In the genomic region with DNA sequence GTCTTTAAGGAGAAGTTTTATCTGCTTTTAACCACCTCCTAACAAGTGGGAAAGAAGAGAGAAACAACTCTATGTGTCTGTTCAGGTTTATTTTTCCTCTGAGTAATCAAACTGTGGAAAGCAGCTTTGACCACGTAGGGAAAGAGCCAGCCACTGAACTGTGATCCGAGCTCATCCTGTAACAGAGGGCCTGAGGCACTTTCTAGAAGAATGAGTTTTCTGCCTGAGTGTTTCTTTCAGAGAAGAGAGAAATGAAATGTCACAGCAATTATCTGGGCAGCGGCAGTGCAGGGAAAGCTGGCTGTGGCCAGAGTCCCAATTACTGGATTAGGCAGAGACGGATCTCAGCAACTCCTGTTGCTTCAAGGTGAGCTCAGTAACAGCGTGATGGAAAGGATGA, we compare ENCODE assay signal across 3 cellular contexts.
TF ChIP-seq lines count a peak whose summit lies in the region.

No MANE protein-coding gene starts in this region.

TF ChIP-seq in SK-N-SH, 30 proteins besides CTCF, POLR2A, EP300 and RAD21 (continued from another document):
- TF ChIP-seq NRF1 (IDR thresholded peaks at IDR 0.05; ENCODE audit: low read depth, low read length): no peak
- TF ChIP-seq, protein P1, sequence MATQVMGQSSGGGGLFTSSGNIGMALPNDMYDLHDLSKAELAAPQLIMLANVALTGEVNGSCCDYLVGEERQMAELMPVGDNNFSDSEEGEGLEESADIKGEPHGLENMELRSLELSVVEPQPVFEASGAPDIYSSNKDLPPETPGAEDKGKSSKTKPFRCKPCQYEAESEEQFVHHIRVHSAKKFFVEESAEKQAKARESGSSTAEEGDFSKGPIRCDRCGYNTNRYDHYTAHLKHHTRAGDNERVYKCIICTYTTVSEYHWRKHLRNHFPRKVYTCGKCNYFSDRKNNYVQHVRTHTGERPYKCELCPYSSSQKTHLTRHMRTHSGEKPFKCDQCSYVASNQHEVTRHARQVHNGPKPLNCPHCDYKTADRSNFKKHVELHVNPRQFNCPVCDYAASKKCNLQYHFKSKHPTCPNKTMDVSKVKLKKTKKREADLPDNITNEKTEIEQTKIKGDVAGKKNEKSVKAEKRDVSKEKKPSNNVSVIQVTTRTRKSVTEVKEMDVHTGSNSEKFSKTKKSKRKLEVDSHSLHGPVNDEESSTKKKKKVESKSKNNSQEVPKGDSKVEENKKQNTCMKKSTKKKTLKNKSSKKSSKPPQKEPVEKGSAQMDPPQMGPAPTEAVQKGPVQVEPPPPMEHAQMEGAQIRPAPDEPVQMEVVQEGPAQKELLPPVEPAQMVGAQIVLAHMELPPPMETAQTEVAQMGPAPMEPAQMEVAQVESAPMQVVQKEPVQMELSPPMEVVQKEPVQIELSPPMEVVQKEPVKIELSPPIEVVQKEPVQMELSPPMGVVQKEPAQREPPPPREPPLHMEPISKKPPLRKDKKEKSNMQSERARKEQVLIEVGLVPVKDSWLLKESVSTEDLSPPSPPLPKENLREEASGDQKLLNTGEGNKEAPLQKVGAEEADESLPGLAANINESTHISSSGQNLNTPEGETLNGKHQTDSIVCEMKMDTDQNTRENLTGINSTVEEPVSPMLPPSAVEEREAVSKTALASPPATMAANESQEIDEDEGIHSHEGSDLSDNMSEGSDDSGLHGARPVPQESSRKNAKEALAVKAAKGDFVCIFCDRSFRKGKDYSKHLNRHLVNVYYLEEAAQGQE (IDR thresholded peaks at IDR 0.05; ENCODE audit: low read depth, low read length): no peak
- TF ChIP-seq MXI1 (IDR thresholded peaks at IDR 0.05; ENCODE audit: low read depth, low read length): no peak
- no peak for TF ChIP-seq MEF2A (IDR thresholded peaks at IDR 0.05; ENCODE audit: borderline replicate concordance, low read depth)
- TF ChIP-seq USF1 (IDR thresholded peaks at IDR 0.05; ENCODE audit: borderline replicate concordance, low read depth): no peak
- TF ChIP-seq, protein P2, sequence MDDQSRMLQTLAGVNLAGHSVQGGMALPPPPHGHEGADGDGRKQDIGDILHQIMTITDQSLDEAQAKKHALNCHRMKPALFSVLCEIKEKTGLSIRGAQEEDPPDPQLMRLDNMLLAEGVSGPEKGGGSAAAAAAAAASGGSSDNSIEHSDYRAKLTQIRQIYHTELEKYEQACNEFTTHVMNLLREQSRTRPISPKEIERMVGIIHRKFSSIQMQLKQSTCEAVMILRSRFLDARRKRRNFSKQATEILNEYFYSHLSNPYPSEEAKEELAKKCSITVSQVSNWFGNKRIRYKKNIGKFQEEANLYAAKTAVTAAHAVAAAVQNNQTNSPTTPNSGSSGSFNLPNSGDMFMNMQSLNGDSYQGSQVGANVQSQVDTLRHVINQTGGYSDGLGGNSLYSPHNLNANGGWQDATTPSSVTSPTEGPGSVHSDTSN (IDR thresholded peaks at IDR 0.05): no peak
- TF ChIP-seq EZH2phosphoT487 (IDR thresholded peaks at IDR 0.05; ENCODE audit: borderline replicate concordance, low read depth): no peak
- no peak for TF ChIP-seq ELF1 (IDR thresholded peaks at IDR 0.05)
- TF ChIP-seq SMC3 (IDR thresholded peaks at IDR 0.05; ENCODE audit: low read depth, low read length): no peak
- TF ChIP-seq MAX (IDR thresholded peaks at IDR 0.05; ENCODE audit: low read depth): no peak
- no peak for TF ChIP-seq FOXJ3 (CRISPR knock-in tag; IDR thresholded peaks at IDR 0.05)
- no peak for TF ChIP-seq TEAD4 (IDR thresholded peaks at IDR 0.05; ENCODE audit: borderline replicate concordance, insufficient read depth)
- no peak for TF ChIP-seq POLR2AphosphoS5 (IDR thresholded peaks at IDR 0.05; ENCODE audit: low read depth, low read length)
- no peak for TF ChIP-seq SIN3A (IDR thresholded peaks at IDR 0.05; ENCODE audit: borderline replicate concordance, low read depth, low read length)
TF ChIP-seq in SK-N-SH: peak in this region for 0.

TF ChIP-seq in SK-N-SH treated with all-trans-retinoic acid at 6 μM for 48 hours, 23 proteins besides CTCF, POLR2A, EP300 and RAD21 (continued from another document):
- TF ChIP-seq CSRNP3 (CRISPR knock-in tag; IDR thresholded peaks at IDR 0.05) (no peak), RARB (CRISPR knock-in tag; IDR thresholded peaks at IDR 0.05) (no peak), PPARA (CRISPR knock-in tag; IDR thresholded peaks at IDR 0.05; ENCODE audit: borderline replicate concordance) (no peak), TOX (CRISPR knock-in tag; IDR thresholded peaks at IDR 0.05; ENCODE audit: borderline replicate concordance) (no peak), ESRRG (CRISPR knock-in tag; IDR thresholded peaks at IDR 0.05) (no peak), CSDC2 (CRISPR knock-in tag; IDR thresholded peaks at IDR 0.05) (no peak), TCF4 (CRISPR knock-in tag; IDR thresholded peaks at IDR 0.05; ENCODE audit: borderline replicate concordance) (no peak), GLIS3 (CRISPR knock-in tag; IDR thresholded peaks at IDR 0.05) (no peak), ZFP30 (CRISPR knock-in tag; IDR thresholded peaks at IDR 0.05) (no peak), POU6F1 (CRISPR knock-in tag; IDR thresholded peaks at IDR 0.05; ENCODE audit: borderline replicate concordance, low read depth) (no peak), BACH2 (CRISPR knock-in tag; IDR thresholded peaks at IDR 0.05; ENCODE audit: borderline replicate concordance) (no peak), ISL1 (CRISPR knock-in tag; IDR thresholded peaks at IDR 0.05) (no peak), ZNF8 (CRISPR knock-in tag; IDR thresholded peaks at IDR 0.05) (no peak)
- TF ChIP-seq, protein P3, sequence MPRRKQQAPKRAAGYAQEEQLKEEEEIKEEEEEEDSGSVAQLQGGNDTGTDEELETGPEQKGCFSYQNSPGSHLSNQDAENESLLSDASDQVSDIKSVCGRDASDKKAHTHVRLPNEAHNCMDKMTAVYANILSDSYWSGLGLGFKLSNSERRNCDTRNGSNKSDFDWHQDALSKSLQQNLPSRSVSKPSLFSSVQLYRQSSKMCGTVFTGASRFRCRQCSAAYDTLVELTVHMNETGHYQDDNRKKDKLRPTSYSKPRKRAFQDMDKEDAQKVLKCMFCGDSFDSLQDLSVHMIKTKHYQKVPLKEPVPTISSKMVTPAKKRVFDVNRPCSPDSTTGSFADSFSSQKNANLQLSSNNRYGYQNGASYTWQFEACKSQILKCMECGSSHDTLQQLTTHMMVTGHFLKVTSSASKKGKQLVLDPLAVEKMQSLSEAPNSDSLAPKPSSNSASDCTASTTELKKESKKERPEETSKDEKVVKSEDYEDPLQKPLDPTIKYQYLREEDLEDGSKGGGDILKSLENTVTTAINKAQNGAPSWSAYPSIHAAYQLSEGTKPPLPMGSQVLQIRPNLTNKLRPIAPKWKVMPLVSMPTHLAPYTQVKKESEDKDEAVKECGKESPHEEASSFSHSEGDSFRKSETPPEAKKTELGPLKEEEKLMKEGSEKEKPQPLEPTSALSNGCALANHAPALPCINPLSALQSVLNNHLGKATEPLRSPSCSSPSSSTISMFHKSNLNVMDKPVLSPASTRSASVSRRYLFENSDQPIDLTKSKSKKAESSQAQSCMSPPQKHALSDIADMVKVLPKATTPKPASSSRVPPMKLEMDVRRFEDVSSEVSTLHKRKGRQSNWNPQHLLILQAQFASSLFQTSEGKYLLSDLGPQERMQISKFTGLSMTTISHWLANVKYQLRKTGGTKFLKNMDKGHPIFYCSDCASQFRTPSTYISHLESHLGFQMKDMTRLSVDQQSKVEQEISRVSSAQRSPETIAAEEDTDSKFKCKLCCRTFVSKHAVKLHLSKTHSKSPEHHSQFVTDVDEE (CRISPR knock-in tag; IDR thresholded peaks at IDR 0.05): no peak

TF ChIP-seq in WTC11, 78 proteins besides CTCF, POLR2A, EP300 and RAD21 (continued from another document and continues in another):
- no peak for TF ChIP-seq FOXP4 (CRISPR knock-in tag; IDR thresholded peaks at IDR 0.05)
- no peak for TF ChIP-seq ZNF281 (CRISPR knock-in tag; IDR thresholded peaks at IDR 0.05)
- TF ChIP-seq, protein P4, sequence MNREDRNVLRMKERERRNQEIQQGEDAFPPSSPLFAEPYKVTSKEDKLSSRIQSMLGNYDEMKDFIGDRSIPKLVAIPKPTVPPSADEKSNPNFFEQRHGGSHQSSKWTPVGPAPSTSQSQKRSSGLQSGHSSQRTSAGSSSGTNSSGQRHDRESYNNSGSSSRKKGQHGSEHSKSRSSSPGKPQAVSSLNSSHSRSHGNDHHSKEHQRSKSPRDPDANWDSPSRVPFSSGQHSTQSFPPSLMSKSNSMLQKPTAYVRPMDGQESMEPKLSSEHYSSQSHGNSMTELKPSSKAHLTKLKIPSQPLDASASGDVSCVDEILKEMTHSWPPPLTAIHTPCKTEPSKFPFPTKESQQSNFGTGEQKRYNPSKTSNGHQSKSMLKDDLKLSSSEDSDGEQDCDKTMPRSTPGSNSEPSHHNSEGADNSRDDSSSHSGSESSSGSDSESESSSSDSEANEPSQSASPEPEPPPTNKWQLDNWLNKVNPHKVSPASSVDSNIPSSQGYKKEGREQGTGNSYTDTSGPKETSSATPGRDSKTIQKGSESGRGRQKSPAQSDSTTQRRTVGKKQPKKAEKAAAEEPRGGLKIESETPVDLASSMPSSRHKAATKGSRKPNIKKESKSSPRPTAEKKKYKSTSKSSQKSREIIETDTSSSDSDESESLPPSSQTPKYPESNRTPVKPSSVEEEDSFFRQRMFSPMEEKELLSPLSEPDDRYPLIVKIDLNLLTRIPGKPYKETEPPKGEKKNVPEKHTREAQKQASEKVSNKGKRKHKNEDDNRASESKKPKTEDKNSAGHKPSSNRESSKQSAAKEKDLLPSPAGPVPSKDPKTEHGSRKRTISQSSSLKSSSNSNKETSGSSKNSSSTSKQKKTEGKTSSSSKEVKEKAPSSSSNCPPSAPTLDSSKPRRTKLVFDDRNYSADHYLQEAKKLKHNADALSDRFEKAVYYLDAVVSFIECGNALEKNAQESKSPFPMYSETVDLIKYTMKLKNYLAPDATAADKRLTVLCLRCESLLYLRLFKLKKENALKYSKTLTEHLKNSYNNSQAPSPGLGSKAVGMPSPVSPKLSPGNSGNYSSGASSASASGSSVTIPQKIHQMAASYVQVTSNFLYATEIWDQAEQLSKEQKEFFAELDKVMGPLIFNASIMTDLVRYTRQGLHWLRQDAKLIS (CRISPR knock-in tag; IDR thresholded peaks at IDR 0.05; ENCODE audit: borderline replicate concordance): no peak
- TF ChIP-seq, protein P5, sequence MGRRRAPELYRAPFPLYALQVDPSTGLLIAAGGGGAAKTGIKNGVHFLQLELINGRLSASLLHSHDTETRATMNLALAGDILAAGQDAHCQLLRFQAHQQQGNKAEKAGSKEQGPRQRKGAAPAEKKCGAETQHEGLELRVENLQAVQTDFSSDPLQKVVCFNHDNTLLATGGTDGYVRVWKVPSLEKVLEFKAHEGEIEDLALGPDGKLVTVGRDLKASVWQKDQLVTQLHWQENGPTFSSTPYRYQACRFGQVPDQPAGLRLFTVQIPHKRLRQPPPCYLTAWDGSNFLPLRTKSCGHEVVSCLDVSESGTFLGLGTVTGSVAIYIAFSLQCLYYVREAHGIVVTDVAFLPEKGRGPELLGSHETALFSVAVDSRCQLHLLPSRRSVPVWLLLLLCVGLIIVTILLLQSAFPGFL (CRISPR knock-in tag; IDR thresholded peaks at IDR 0.05; ENCODE audit: borderline replicate concordance): no peak
- TF ChIP-seq PRDM15 (CRISPR knock-in tag; IDR thresholded peaks at IDR 0.05): no peak
- no peak for TF ChIP-seq USF1 (CRISPR knock-in tag; IDR thresholded peaks at IDR 0.05)
